In the genomic region with DNA sequence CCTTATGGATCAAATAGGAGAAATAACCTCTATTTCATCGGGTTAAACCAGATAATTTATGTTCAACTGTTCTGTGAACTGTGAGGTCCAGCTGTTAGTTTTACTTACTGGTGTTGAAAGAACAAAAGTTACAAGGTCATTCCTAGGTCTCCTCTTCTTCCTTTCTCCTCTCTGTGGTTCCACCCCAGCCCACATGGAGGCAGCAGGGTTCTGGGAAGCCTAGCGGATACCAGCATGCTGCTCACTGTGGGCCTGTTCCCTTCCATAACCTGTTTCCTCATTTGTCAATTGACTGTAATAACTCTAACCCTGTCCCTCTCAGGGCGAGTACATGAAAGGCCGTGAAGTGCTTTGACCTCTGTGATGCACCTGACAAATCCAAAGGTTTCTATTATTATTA, we compare ENCODE assay signal across 8 cellular contexts. TPM values are rescaled to one million over a fixed set of nuclear protein-coding genes. Genes with fewer than 3 reads are reported as not detected.
DNase-seq lines count a peak whose midpoint lies in the region; ATAC-seq, FAIRE-seq and TF ChIP-seq lines count a peak whose summit lies in the region.

No MANE protein-coding gene starts in this region.

- no peak overlapping the region for H3K4me3 ChIP-seq in NB4 (ENCODE audit: low read depth, low read length)
- no peak overlapping the region for H3K4me3 ChIP-seq in astrocyte (ENCODE audit: insufficient read depth, low read depth, low read length)
- H3K4me3 ChIP-seq in iPS DF 6.9 (ENCODE audit: low read length), result no peak overlapping the region

- no peak for ATAC-seq in GM19035 (IDR thresholded peaks at IDR 0.05; ENCODE audit: unreplicated experiment)

- no peaks in the 10 kb centered on the region for H3K9me3 ChIP-seq in astrocyte (ENCODE audit: insufficient read depth, low read depth, low read length)
- H3K9me3 ChIP-seq in iPS DF 6.9 (ENCODE audit: control insufficient read depth, insufficient read depth, low read length), result no peaks in the 10 kb centered on the region

- H3K4me2 ChIP-seq in astrocyte (ENCODE audit: low read length), result no peak overlapping the region

- no peak for TF ChIP-seq POLR2A in NB4 (IDR thresholded peaks at IDR 0.05; ENCODE audit: extremely low read depth, insufficient read length)

- peaks cover 16% of the 10 kb centered on the region for H3K4me1 Mint-ChIP-seq in astrocyte (ENCODE audit: low read depth, unreplicated experiment)

- TF ChIP-seq CTCF in NB4 (IDR thresholded peaks at IDR 0.05; ENCODE audit: low read depth, low read length) (peak; percentile 53), astrocyte (IDR thresholded peaks at IDR 0.05; ENCODE audit: insufficient read depth, low read depth, low read length) (peak; percentile 45), GM10266 (IDR thresholded peaks at IDR 0.05; ENCODE audit: control insufficient read depth, insufficient read depth, low read depth, missing control alignments) (no peak)

- H3K27me3 Mint-ChIP-seq in astrocyte (ENCODE audit: low read depth, unreplicated experiment), result no peaks in the 10 kb centered on the region

- no peak for FAIRE-seq in astrocyte (lab: Jason Lieb, UNC)

- no peak overlapping the region for H3K9ac ChIP-seq in astrocyte (ENCODE audit: low read length)

- H3K27me3 ChIP-seq in astrocyte (ENCODE audit: insufficient read depth, low read length), result no peaks in the 10 kb centered on the region
- H3K27me3 ChIP-seq in iPS DF 6.9 (ENCODE audit: control insufficient read depth, insufficient read depth, low read length), result no peaks in the 10 kb centered on the region

- H3K4me1 ChIP-seq in astrocyte (ENCODE audit: insufficient read depth, low read length) (peaks cover 12% of the 10 kb centered on the region), iPS DF 6.9 (ENCODE audit: control insufficient read depth, insufficient read depth, low read length) (no peaks in the 10 kb centered on the region; the same call in 1 of the 2 replicates)

- H3K36me3 ChIP-seq in astrocyte (ENCODE audit: insufficient read depth, low read length), result no peaks in the 10 kb centered on the region
- no peaks in the 10 kb centered on the region for H3K36me3 ChIP-seq in iPS DF 6.9 (ENCODE audit: control insufficient read depth, insufficient read depth, low read length)

- no peaks in the 10 kb centered on the region for H3K9me3 Mint-ChIP-seq in astrocyte (ENCODE audit: unreplicated experiment)

- H3K27ac Mint-ChIP-seq in astrocyte (ENCODE audit: unreplicated experiment), result no peak overlapping the region

- no peak overlapping the region for H2AFZ ChIP-seq in astrocyte (ENCODE audit: low read depth, low read length)

- H4K20me1 ChIP-seq in astrocyte (ENCODE audit: insufficient read depth, low read length), result peaks cover 3% of the 10 kb centered on the region

- H3K79me2 ChIP-seq in astrocyte (ENCODE audit: insufficient read depth, low read length), result no peaks in the 10 kb centered on the region

- no peak overlapping the region for H3K27ac ChIP-seq in astrocyte (ENCODE audit: low read depth, low read length)
- H3K27ac ChIP-seq in iPS DF 6.9 (ENCODE audit: low read length), result no peak overlapping the region

- DNase-seq in ELR (ENCODE audit: low read depth) (peak; percentile 63), NB4 (ENCODE audit: low read depth) (peak; percentile 67), astrocyte (ENCODE audit: low read depth) (no peak), iPS DF 6.9 (ENCODE audit: low read depth, low spot score) (peak; percentile 13), stromal cell of bone marrow (ENCODE audit: low read depth) (peak; percentile 33), GM10266 (ENCODE audit: extremely low spot score) (no peak), LoVo (ENCODE audit: low spot score) (no peak)

- WGBS in iPS DF 6.9 (ENCODE audit: insufficient coverage, insufficient read length), result no CpG with 5 or more reads among the region's 4 CpGs

- no peak overlapping the region for H3K4me3 Mint-ChIP-seq in astrocyte (ENCODE audit: unreplicated experiment)

- peaks cover 16% of the 10 kb centered on the region for H3K36me3 Mint-ChIP-seq in astrocyte (ENCODE audit: low read depth, unreplicated experiment)

RNA-seq across cellular contexts. Expression of a gene that starts 27.8 kb away (rescaled TPM):
- 3.6 and 5.2 TPM in 2 replicates for total RNA-seq in astrocyte

Comparison
In these comparisons a context has a peak if more than half of its experiments do, and no peak if none do; other contexts are left out.
1. DNase-seq: peak in ELR (single experiment), NB4 (single experiment), iPS DF 6.9 (single experiment) and stromal cell of bone marrow (single experiment); none in astrocyte (single experiment), GM10266 (single experiment) and LoVo (single experiment).